8 cellular contexts compared by ENCODE assay signal in genomic region chr1:203005395-203006142, GRCh38. TPM values are rescaled to one million over a fixed set of nuclear protein-coding genes. Genes with fewer than 3 reads are reported as not detected.
DNase-seq lines count a peak whose midpoint lies in the region; ATAC-seq, FAIRE-seq and TF ChIP-seq lines count a peak whose summit lies in the region.
"Not testable (repeated sequence)": the region's sequence is repeated elsewhere in the genome, so short reads cannot be mapped to it uniquely, and the experiment has no call there.

No MANE protein-coding gene starts in this region.

- H4K20me1 ChIP-seq in GM23248 (ENCODE audit: insufficient read depth); keratinocyte (ENCODE audit: control insufficient read depth, extremely low read depth, insufficient read depth, low read length): not testable (repeated sequence)

- not testable (repeated sequence) for TF ChIP-seq POLR2A in A549 (IDR thresholded peaks at IDR 0.05; ENCODE audit: low read length)

- H3K27me3 ChIP-seq in GM23248 (replicated peaks; ENCODE audit: insufficient read depth); keratinocyte (ENCODE audit: control insufficient read depth, extremely low read depth, insufficient read depth, low read length): not testable (repeated sequence)

- not testable (repeated sequence) for TF ChIP-seq CTCF in A549 (IDR thresholded peaks at IDR 0.05); keratinocyte (optimal IDR thresholded peaks at IDR 0.05 in 1 of 3, IDR thresholded peaks at IDR 0.05 in 1 of 3, conservative IDR thresholded peaks at IDR 0.05 in 1 of 3; ENCODE audit: extremely low read depth in 1 of 3, insufficient read depth in 2 of 3, low read length in 3 of 3); osteocyte (IDR thresholded peaks at IDR 0.05)

- H3K36me3 ChIP-seq in GM23248 (ENCODE audit: low read depth) (peaks cover 16% of the 10 kb centered on the region), keratinocyte (ENCODE audit: control insufficient read depth in 2 of 2, extremely low read depth in 1 of 2, insufficient read depth in 2 of 2, low read length in 2 of 2) (peaks cover 4 to 17% of the 10 kb centered on the region in 2 experiments)

- H3K9me2 ChIP-seq in GM23248 (ENCODE audit: insufficient read depth): not testable (repeated sequence)

- H3K27ac Mint-ChIP-seq in T-cell: peak overlapping the region; percentile 87 to 94
- H3K27ac Mint-ChIP-seq in activated T-cell treated with anti-CD3 and anti-CD28 coated beads, Interleukin-2, amount 50 U/mL, for 24 hours: peak overlapping the region; percentile 97
- peak overlapping the region; percentile 92 for H3K27ac Mint-ChIP-seq in central memory CD8-positive, alpha-beta T cell (ENCODE audit: low read depth)
- H3K27ac Mint-ChIP-seq in osteocyte (ENCODE audit: unreplicated experiment): peak overlapping the region; percentile 92

- H3K4me1 Mint-ChIP-seq in T-cell (peaks cover 28 to 30% (median 29%) of the 10 kb centered on the region in 3 donors), osteocyte (ENCODE audit: unreplicated experiment) (peaks cover 22% of the 10 kb centered on the region)
- H3K4me1 Mint-ChIP-seq in activated T-cell treated with anti-CD3 and anti-CD28 coated beads, Interleukin-2, amount 50 U/mL, for 24 hours (ENCODE audit: low read depth): peaks cover 26% of the 10 kb centered on the region
- H3K4me1 Mint-ChIP-seq in central memory CD8-positive, alpha-beta T cell: peaks cover 28% of the 10 kb centered on the region

- H3K27me3 Mint-ChIP-seq in T-cell; activated T-cell treated with anti-CD3 and anti-CD28 coated beads, Interleukin-2, amount 50 U/mL, for 24 hours; central memory CD8-positive, alpha-beta T cell; osteocyte (ENCODE audit: unreplicated experiment): not testable (repeated sequence)

- in situ Hi-C loops in GM23248 (cut with MboI): not testable (repeated sequence)

- not testable (repeated sequence) for H3K9me3 Mint-ChIP-seq in T-cell; activated T-cell treated with anti-CD3 and anti-CD28 coated beads, Interleukin-2, amount 50 U/mL, for 24 hours; central memory CD8-positive, alpha-beta T cell; osteocyte (ENCODE audit: unreplicated experiment)

- POLR2A ChIA-PET in A549 (lab: Yijun Ruan, JAX) (interaction anchor here (1.1 to 2.0 kb wide), 2 partner anchors 16 to 30 kb away, joined by 3 to 13 read pairs; no protein-coding TSS in a partner anchor), T-cell (lab: Charles Lee) (interaction anchor here in 1 of 2 donors (0.5 to 0.6 kb wide), 2 partner anchors 15 to 245 kb away, joined by 3 read pairs; no protein-coding TSS in a partner anchor)

- peak overlapping the region; percentile 89 to 97 (median 95) for H3K4me3 Mint-ChIP-seq in T-cell
- peak overlapping the region; percentile 95 for H3K4me3 Mint-ChIP-seq in activated T-cell treated with anti-CD3 and anti-CD28 coated beads, Interleukin-2, amount 50 U/mL, for 24 hours
- H3K4me3 Mint-ChIP-seq in central memory CD8-positive, alpha-beta T cell: peak overlapping the region; percentile 83
- H3K4me3 Mint-ChIP-seq in osteocyte (ENCODE audit: unreplicated experiment): peak overlapping the region; percentile 89

- H3K4me1 ChIP-seq in A549 (peaks cover 13% of the 10 kb centered on the region), keratinocyte (ENCODE audit: control insufficient read depth, extremely low read depth, insufficient read depth, low read length) (peaks cover 11% of the 10 kb centered on the region)
- not testable (repeated sequence) for H3K4me1 ChIP-seq in GM23248 (ENCODE audit: insufficient read depth)

- TF ChIP-seq EP300 in A549 (IDR thresholded peaks at IDR 0.05): not testable (repeated sequence)

- H3K79me2 ChIP-seq in GM23248 (ENCODE audit: insufficient read depth) (peaks cover 30% of the 10 kb centered on the region), keratinocyte (ENCODE audit: control insufficient read depth, insufficient read depth, low read length) (peaks cover 29% of the 10 kb centered on the region)

- 95% methylated on average over 17 of the region's 17 CpGs for WGBS in A549 (ENCODE audit: missing lambda C conversion rate)
- 69 to 73% methylated on average over 17 of the region's 17 CpGs for WGBS in GM23248 (ENCODE audit: low coverage in 1 of 2, low lambda C conversion rate in 2 of 2, missing lambda C conversion rate in 2 of 2), 2 experiments

- not testable (repeated sequence) for H3K9ac ChIP-seq in GM23248; keratinocyte (ENCODE audit: control insufficient read depth, extremely low read depth, insufficient read depth, low read length)

- H3K4me3 ChIP-seq in A549: peak overlapping the region; percentile 95; the same call in 1 of the 3 replicates
- H3K4me3 ChIP-seq in GM23248; keratinocyte (ENCODE audit: control insufficient read depth in 2 of 3, extremely low read depth in 1 of 3, insufficient read depth in 2 of 3, low read depth in 1 of 3, low read length in 3 of 3): not testable (repeated sequence)

- H3K4me2 ChIP-seq in A549: peak overlapping the region; percentile 88
- H3K4me2 ChIP-seq in GM23248 (ENCODE audit: unreplicated experiment); keratinocyte (ENCODE audit: control insufficient read depth, extremely low read depth, insufficient read depth, low read depth, low read length): not testable (repeated sequence)

- H3K9me3 ChIP-seq in A549; GM23248 (ENCODE audit: low read depth); keratinocyte (ENCODE audit: control insufficient read depth, low read depth, low read length): not testable (repeated sequence)

- DNase-seq in A549 (ENCODE audit: low read depth in 1 of 2, low spot score in 1 of 2): peak in 1 of 2 experiments; percentile 16
- not testable (repeated sequence) for DNase-seq in GM23248; T-cell; activated T-cell treated with anti-CD3 and anti-CD28 coated beads, Interleukin-2, amount 50 U/mL, for 24 hours; central memory CD8-positive, alpha-beta T cell (ENCODE audit: low spot score in 2 of 2); keratinocyte (ENCODE audit: low read depth, low spot score); osteocyte (ENCODE audit: extremely low spot score, unreplicated experiment)
- peak; percentile 81 for DNase-seq in NCI-H82 (lab: John Stamatoyannopoulos, UW)

- peaks cover 12% of the 10 kb centered on the region; the same call in 1 of the 2 replicates for H3F3A ChIP-seq in GM23248 (ENCODE audit: insufficient read depth)

- not testable (repeated sequence) for H3K9me1 ChIP-seq in keratinocyte (ENCODE audit: control insufficient read depth, extremely low read depth, insufficient read depth, low read length)

- not testable (repeated sequence) for FAIRE-seq in A549 (lab: Jason Lieb, UNC); keratinocyte (lab: Jason Lieb, UNC)

- peak overlapping the region; percentile 96 to 100; a peak in 4 of 6 replicates for H3K27ac ChIP-seq in A549
- H3K27ac ChIP-seq in GM23248; keratinocyte (ENCODE audit: control insufficient read depth, insufficient read depth, low read length): not testable (repeated sequence)

- CTCF ChIA-PET in A549 (lab: Yijun Ruan, JAX): interaction anchor here (0.6 to 3.7 kb wide), 6 partner anchors 8 to 435 kb away, joined by 3 to 20 read pairs (median 4); no protein-coding TSS in a partner anchor
- CTCF ChIA-PET in T-cell (lab: Charles Lee): interaction anchor here in 1 of 2 donors (0.8 to 2.5 kb wide), 3 partner anchors 12 to 79 kb away, joined by 3 to 9 read pairs (median 3); partner anchors contain the start of gene KLHL12

- dilution Hi-C loops in keratinocyte (cut with MboI; ENCODE audit: extremely low pct_ligation_motif_present, low sequenced_read_pairs): not testable (repeated sequence)

- peaks cover 11% of the 10 kb centered on the region for H3K36me3 Mint-ChIP-seq in T-cell
- H3K36me3 Mint-ChIP-seq in activated T-cell treated with anti-CD3 and anti-CD28 coated beads, Interleukin-2, amount 50 U/mL, for 24 hours (ENCODE audit: low read depth): peaks cover 32% of the 10 kb centered on the region
- peaks cover 29% of the 10 kb centered on the region for H3K36me3 Mint-ChIP-seq in central memory CD8-positive, alpha-beta T cell (ENCODE audit: insufficient read depth)
- H3K36me3 Mint-ChIP-seq in osteocyte (ENCODE audit: unreplicated experiment): peaks cover 12% of the 10 kb centered on the region

- peak overlapping the region; percentile 98 for H2AFZ ChIP-seq in GM23248
- peak overlapping the region; percentile 76 for H2AFZ ChIP-seq in keratinocyte (ENCODE audit: control insufficient read depth, low read length)

- TF ChIP-seq RAD21 in A549 (conservative IDR thresholded peaks at IDR 0.05 in 1 of 2, IDR thresholded peaks at IDR 0.05 in 1 of 2): not testable (repeated sequence)

- ATAC-seq in A549; T-cell (replicated peaks in 1 of 4); central memory CD8-positive, alpha-beta T cell (replicated peaks; ENCODE audit: extremely low read depth, poor library complexity, severe bottlenecking): not testable (repeated sequence)

RNA-seq across cellular contexts. Expression of gene TMEM183A, which starts 1.6 kb away (rescaled TPM):
- polyA plus RNA-seq in A549 (2011; rRNA removed) (114 and 123 TPM in 2 replicates), A549 (2017; fragmentation: RNase III; extraction: RNeasy Plus Mini Kit Qiagen cat#74134 plus additional on column Dnase treatment) (46.3 to 49.4 TPM (median 48.4 TPM) in 3 replicates), GM23248 (2016; fragmentation: Nextera tagmentation; extraction: Ambion mirVana) (57.3 TPM in 2 replicates), keratinocyte (87.4 to 91.8 TPM (median 88.2 TPM) in 3 replicates)
- polyA plus RNA-seq in A549 (2012; cell fraction: cytosol; rRNA removed): 61.0 and 67.8 TPM in 2 replicates
- 40.6 and 60.6 TPM in 2 replicates for polyA plus RNA-seq in A549 (2012; cell fraction: nucleus; rRNA removed)
- polyA minus RNA-seq in A549 (2011; rRNA and poly(A)+ RNA removed): 107 and 128 TPM in 2 replicates
- total RNA-seq in GM23248 (2014; rRNA removed; shearing (Covaris generic)): 92.7 and 111 TPM in 2 replicates
- total RNA-seq in T-cell (100 to 1,000 TPM in 2 of 5 donors, 10 to 100 TPM in 3; 67.5 to 124 (median 68.4) TPM), osteocyte (59.6 and 65.9 TPM in 2 replicates)
- polyA plus RNA-seq in keratinocyte (2011; ENCODE audit: low read depth): 34.0 TPM
- polyA plus RNA-seq in keratinocyte (2011; cell fraction: cytosol; rRNA removed): 88.9 and 91.5 TPM in 2 replicates
- 62.8 and 67.7 TPM in 2 replicates for polyA plus RNA-seq in keratinocyte (2011; cell fraction: nucleus; rRNA removed)
- 48.0 and 50.4 TPM in 2 replicates for polyA plus RNA-seq in keratinocyte (2012; ENCODE audit: low replicate concordance)
- polyA minus RNA-seq in keratinocyte: 96.0 to 123 TPM (median 119 TPM) in 3 replicates
- polyA minus RNA-seq in keratinocyte (2011; cell fraction: cytosol; rRNA and poly(A)+ RNA removed): 58.3 TPM
- polyA minus RNA-seq in keratinocyte (2011; cell fraction: nucleus; rRNA and poly(A)+ RNA removed): 16.4 and 30.5 TPM in 2 replicates

RNA-seq across cellular contexts. Expression of gene PPFIA4, which starts 20.7 kb away (rescaled TPM):
- polyA plus RNA-seq in A549 (2011; rRNA removed): 0.47 and 1.0 TPM in 2 replicates
- 0.45 and 0.60 TPM in 2 replicates for polyA plus RNA-seq in A549 (2012; cell fraction: cytosol; rRNA removed)
- polyA plus RNA-seq in A549 (2012; cell fraction: nucleus; rRNA removed): 2.9 and 3.3 TPM in 2 replicates
- polyA plus RNA-seq in A549 (2017; fragmentation: RNase III; extraction: RNeasy Plus Mini Kit Qiagen cat#74134 plus additional on column Dnase treatment): 0.33 to 0.63 TPM (median 0.44 TPM) in 3 replicates
- polyA minus RNA-seq in A549 (2011; rRNA and poly(A)+ RNA removed): 0.73 and 1.6 TPM in 2 replicates
- total RNA-seq in GM23248 (2014; rRNA removed; shearing (Covaris generic)): 13.6 and 16.1 TPM in 2 replicates
- 3.2 and 4.9 TPM in 2 replicates for polyA plus RNA-seq in GM23248 (2016; fragmentation: Nextera tagmentation; extraction: Ambion mirVana)
- 1 to 10 TPM in 4 of 5 donors, under 1 TPM in 1; 0.66 to 2.0 (median 1.7) TPM for total RNA-seq in T-cell
- 0.63 to 4.2 TPM (median 2.3 TPM) in 3 replicates for polyA plus RNA-seq in keratinocyte
- 1.1 TPM for polyA plus RNA-seq in keratinocyte (2011; ENCODE audit: low read depth)
- polyA plus RNA-seq in keratinocyte (2011; cell fraction: cytosol; rRNA removed): 0.64 and 0.72 TPM in 2 replicates
- polyA plus RNA-seq in keratinocyte (2011; cell fraction: nucleus; rRNA removed): 12.0 and 14.7 TPM in 2 replicates
- 0.87 and 1.6 TPM in 2 replicates for polyA plus RNA-seq in keratinocyte (2012; ENCODE audit: low replicate concordance)
- 5.5 to 7.4 TPM (median 6.7 TPM) in 3 replicates for polyA minus RNA-seq in keratinocyte
- polyA minus RNA-seq in keratinocyte (2011; cell fraction: cytosol; rRNA and poly(A)+ RNA removed): not detected
- polyA minus RNA-seq in keratinocyte (2011; cell fraction: nucleus; rRNA and poly(A)+ RNA removed): 4.6 and 5.4 TPM in 2 replicates
- total RNA-seq in osteocyte: 0.63 and 1.4 TPM in 2 replicates

RNA-seq across cellular contexts. Expression of gene CYB5R1, which starts 38.5 kb away (rescaled TPM):
- polyA plus RNA-seq in A549 (2011; rRNA removed): 15.9 and 19.0 TPM in 2 replicates
- 14.2 and 15.8 TPM in 2 replicates for polyA plus RNA-seq in A549 (2012; cell fraction: cytosol; rRNA removed)
- polyA plus RNA-seq in A549 (2012; cell fraction: nucleus; rRNA removed): 18.7 and 19.8 TPM in 2 replicates
- polyA plus RNA-seq in A549 (2017; fragmentation: RNase III; extraction: RNeasy Plus Mini Kit Qiagen cat#74134 plus additional on column Dnase treatment): 16.5 to 19.3 TPM (median 19.3 TPM) in 3 replicates
- 13.1 and 19.2 TPM in 2 replicates for polyA minus RNA-seq in A549 (2011; rRNA and poly(A)+ RNA removed)
- total RNA-seq in GM23248 (2014; rRNA removed; shearing (Covaris generic)): 28.7 and 32.9 TPM in 2 replicates
- 40.7 and 45.9 TPM in 2 replicates for polyA plus RNA-seq in GM23248 (2016; fragmentation: Nextera tagmentation; extraction: Ambion mirVana)
- 10 to 100 TPM; 37.5 to 44.0 (median 40.0) TPM for total RNA-seq in T-cell
- polyA plus RNA-seq in keratinocyte: 199 to 336 TPM (median 232 TPM) in 3 replicates
- 186 TPM for polyA plus RNA-seq in keratinocyte (2011; ENCODE audit: low read depth)
- polyA plus RNA-seq in keratinocyte (2011; cell fraction: cytosol; rRNA removed): 251 and 266 TPM in 2 replicates
- polyA plus RNA-seq in keratinocyte (2011; cell fraction: nucleus; rRNA removed): 527 and 532 TPM in 2 replicates
- polyA plus RNA-seq in keratinocyte (2012; ENCODE audit: low replicate concordance): 177 and 371 TPM in 2 replicates
- polyA minus RNA-seq in keratinocyte: 97.4 to 240 TPM (median 168 TPM) in 3 replicates
- polyA minus RNA-seq in keratinocyte (2011; cell fraction: cytosol; rRNA and poly(A)+ RNA removed): 159 TPM
- polyA minus RNA-seq in keratinocyte (2011; cell fraction: nucleus; rRNA and poly(A)+ RNA removed): 206 and 253 TPM in 2 replicates
- 50.3 and 55.6 TPM in 2 replicates for total RNA-seq in osteocyte

RNA-seq across cellular contexts. Expression of gene ADIPOR1, which starts 47.5 kb away (rescaled TPM):
- polyA plus RNA-seq in A549 (2011; rRNA removed) (131 and 149 TPM in 2 replicates), A549 (2017; fragmentation: RNase III; extraction: RNeasy Plus Mini Kit Qiagen cat#74134 plus additional on column Dnase treatment) (51.4 to 56.4 TPM (median 55.2 TPM) in 3 replicates), GM23248 (2016; fragmentation: Nextera tagmentation; extraction: Ambion mirVana) (110 and 111 TPM in 2 replicates), keratinocyte (223 to 336 TPM (median 260 TPM) in 3 replicates)
- polyA plus RNA-seq in A549 (2012; cell fraction: cytosol; rRNA removed): 64.2 and 82.2 TPM in 2 replicates
- polyA plus RNA-seq in A549 (2012; cell fraction: nucleus; rRNA removed): 28.4 and 37.9 TPM in 2 replicates
- 152 and 176 TPM in 2 replicates for polyA minus RNA-seq in A549 (2011; rRNA and poly(A)+ RNA removed)
- total RNA-seq in GM23248 (2014; rRNA removed; shearing (Covaris generic)): 83.2 and 101 TPM in 2 replicates
- total RNA-seq in T-cell (10 to 100 TPM; 50.3 to 70.1 (median 53.7) TPM), osteocyte (72.3 and 77.0 TPM in 2 replicates)
- polyA plus RNA-seq in keratinocyte (2011; ENCODE audit: low read depth): 70.4 TPM
- polyA plus RNA-seq in keratinocyte (2011; cell fraction: cytosol; rRNA removed): 311 and 372 TPM in 2 replicates
- polyA plus RNA-seq in keratinocyte (2011; cell fraction: nucleus; rRNA removed): 146 and 152 TPM in 2 replicates
- 121 and 228 TPM in 2 replicates for polyA plus RNA-seq in keratinocyte (2012; ENCODE audit: low replicate concordance)
- 244 to 467 TPM (median 333 TPM) in 3 replicates for polyA minus RNA-seq in keratinocyte
- polyA minus RNA-seq in keratinocyte (2011; cell fraction: cytosol; rRNA and poly(A)+ RNA removed): 320 TPM
- 60.1 and 94.5 TPM in 2 replicates for polyA minus RNA-seq in keratinocyte (2011; cell fraction: nucleus; rRNA and poly(A)+ RNA removed)
